Comparison of ENCODE assay signal across 9 cellular contexts in the genomic region with DNA sequence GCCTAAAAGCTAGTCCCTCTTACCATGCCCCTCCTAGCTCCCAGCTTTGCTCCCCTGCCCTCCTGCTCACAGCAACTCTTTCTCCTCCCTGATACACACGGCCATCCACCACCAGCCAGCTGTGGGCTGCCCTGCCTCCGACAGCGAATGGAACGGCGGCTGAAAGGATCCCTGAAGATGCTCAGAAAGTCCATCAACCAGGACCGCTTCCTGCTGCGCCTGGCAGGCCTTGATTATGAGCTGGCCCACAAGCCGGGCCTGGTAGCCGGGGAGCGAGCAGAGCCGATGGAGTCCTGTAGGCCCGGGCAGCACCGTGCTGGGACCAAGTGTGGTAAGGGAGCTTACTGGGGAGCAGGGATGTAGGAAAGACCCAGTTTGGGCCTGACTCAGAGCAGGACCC. TPM values are rescaled to one million over a fixed set of nuclear protein-coding genes. Genes with fewer than 3 reads are reported as not detected.
"Had no signal": no experiment of that assay in that cellular context is flagged by ENCODE, and none has a peak within 500 bp of the region (broad histone marks: within the 10 kb centered on the region; RNA-seq: fewer than 3 reads in every experiment).

No MANE protein-coding gene starts in this region.

- ATAC-seq: GM23338 had no signal

- H3K9ac ChIP-seq: KMS-11 had no signal

- H3K4me3 Mint-ChIP-seq: GM23338, H9 had no signal

- H3K27ac ChIP-seq: KMS-11 had no signal

- H2AFZ ChIP-seq: GM23338 had no signal

- H3K9me3 Mint-ChIP-seq: GM23338, H9 had no signal

- H3K4me2 ChIP-seq: GM23338, KMS-11 had no signal

- FAIRE-seq: H1, H54, HTR-8/SVneo had no signal

- H3K27ac Mint-ChIP-seq: GM23338 had no signal

- H3K4me3 ChIP-seq: GM23338 had no signal

- DNase-seq: H9, HCEC 1CT, KBM-7 had no signal

RNA-seq across cellular contexts. Expression of gene SCUBE3, which starts 29.1 kb away (rescaled TPM):
- total RNA-seq: HT-29 had no signal
